Comparison of ENCODE assay signal across 20 cellular contexts in the genomic region with DNA sequence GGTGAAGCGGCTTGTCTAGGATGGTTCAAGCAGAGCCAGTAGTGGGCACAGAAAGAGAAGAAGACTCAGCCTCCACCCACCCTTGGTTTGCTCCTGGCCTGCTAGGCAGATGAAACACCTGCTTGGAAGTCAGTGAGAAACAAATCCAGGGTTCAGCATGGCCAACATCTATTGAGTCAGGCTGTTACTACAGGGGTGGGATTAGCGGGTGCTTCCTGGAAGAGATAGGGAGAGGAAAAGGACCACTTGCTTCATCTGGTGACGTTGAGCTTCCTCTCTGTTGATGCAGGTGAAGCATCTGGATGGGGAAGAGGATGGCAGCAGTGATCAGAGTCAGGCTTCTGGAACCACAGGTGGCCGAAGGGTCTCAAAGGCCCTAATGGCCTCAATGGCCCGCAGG. TPM values are rescaled to one million over a fixed set of nuclear protein-coding genes. Genes with fewer than 3 reads are reported as not detected.
A peak's percentile ranks its signal among the peaks of the same experiment; 100 is the strongest.
DNase-seq lines count a peak whose midpoint lies in the region; ATAC-seq, FAIRE-seq and TF ChIP-seq lines count a peak whose summit lies in the region.
"Had no signal": no experiment of that assay in that cellular context is flagged by ENCODE, and none has a peak within 500 bp of the region (broad histone marks: within the 10 kb centered on the region; RNA-seq: fewer than 3 reads in every experiment).

No MANE protein-coding gene starts in this region.

- peaks cover 45% of the 10 kb centered on the region for H4K20me1 ChIP-seq in hepatocyte (ENCODE audit: insufficient read depth, poor library complexity, severe bottlenecking)

- ATAC-seq in A549 (no peak), T-helper 17 cell (no peak), GM21737 (IDR thresholded peaks at IDR 0.05; ENCODE audit: unreplicated experiment) (no peak), Right ventricle myocardium superior (ENCODE audit: poor library complexity) (no peak), HG03457 (IDR thresholded peaks at IDR 0.05; ENCODE audit: unreplicated experiment) (no peak)
- ATAC-seq in CD8-positive, alpha-beta T cell: no peak
- ATAC-seq: left ventricle myocardium superior had no signal

- no peak overlapping the region for H2AFZ ChIP-seq in hepatocyte

- no peak overlapping the region for H3K9ac ChIP-seq in adipocyte (ENCODE audit: low read length)

- peaks cover 27% of the 10 kb centered on the region for H3K36me3 ChIP-seq in CD8-positive, alpha-beta T cell (ENCODE audit: insufficient read depth, low read length)
- H3K36me3 ChIP-seq in adipocyte (ENCODE audit: control insufficient read depth, insufficient read depth, low read length, severe bottlenecking): peaks cover 28% of the 10 kb centered on the region
- no peaks in the 10 kb centered on the region for H3K36me3 ChIP-seq in hepatocyte (replicated peaks; ENCODE audit: insufficient read depth, low read depth)

- DNase-seq in A549 (ENCODE audit: low read depth in 1 of 2, low spot score in 1 of 2) (no peak), adipocyte (ENCODE audit: low read depth) (no peak), hepatocyte (ENCODE audit: low spot score) (no peak), T-helper 17 cell (no peak), Right ventricle myocardium superior (no peak)
- DNase-seq in CD8-positive, alpha-beta T cell: no peak
- DNase-seq: activated CD4-positive, alpha-beta T cell treated with anti-CD3 and anti-CD28 coated beads for 4 hours; AML-193; KG1; left ventricle myocardium superior; naive B cell; NCI-H1436 treated with DMSO at 0.1 percent for 48 hours; NCI-H345; T-helper 9 cell had no signal

- no peak for FAIRE-seq in A549 (lab: Jason Lieb, UNC)
- FAIRE-seq: frontal cortex, H1 had no signal

- no peaks in the 10 kb centered on the region for H3K9me3 Mint-ChIP-seq in CD8-positive, alpha-beta T cell
- H3K9me3 Mint-ChIP-seq: central memory CD8-positive, alpha-beta T cell had no signal

- no peaks in the 10 kb centered on the region for H3K27me3 Mint-ChIP-seq in CD8-positive, alpha-beta T cell (ENCODE audit: low read depth)
- H3K27me3 Mint-ChIP-seq in T-helper 17 cell: no peaks in the 10 kb centered on the region
- H3K27me3 Mint-ChIP-seq: central memory CD8-positive, alpha-beta T cell had no signal

- peaks cover 25% of the 10 kb centered on the region for H3K79me2 ChIP-seq in hepatocyte

- H3K27ac ChIP-seq in A549 (no peak overlapping the region), hepatocyte (no peak overlapping the region)
- no peak overlapping the region for H3K27ac ChIP-seq in CD8-positive, alpha-beta T cell (ENCODE audit: low read depth, low read length)

- intact Hi-C loops in CD8-positive, alpha-beta T cell (cut with DNase I, micrococcal nuclease): no loop called here
- intact Hi-C loops in Right ventricle myocardium superior (cut with DNase I): no loop called here

- H3K4me1 ChIP-seq in A549 (peaks cover 9% of the 10 kb centered on the region; the same call in 2 of the 3 replicates), adipocyte (ENCODE audit: control insufficient read depth, insufficient read depth, low read length) (peaks cover 13% of the 10 kb centered on the region), hepatocyte (ENCODE audit: insufficient read depth) (peaks cover 4% of the 10 kb centered on the region)
- peaks cover 13% of the 10 kb centered on the region for H3K4me1 ChIP-seq in CD8-positive, alpha-beta T cell (ENCODE audit: insufficient read depth, low read length)

- TF ChIP-seq CTCF in A549 (IDR thresholded peaks at IDR 0.05) (no peak), hepatocyte (IDR thresholded peaks at IDR 0.05; ENCODE audit: poor library complexity) (no peak)
- TF ChIP-seq CTCF in CD8-positive, alpha-beta T cell (IDR thresholded peaks at IDR 0.05): no peak

- no peaks in the 10 kb centered on the region for H3K9me2 ChIP-seq in hepatocyte (replicated peaks; ENCODE audit: insufficient read depth)

- POLR2A ChIA-PET in A549 (lab: Yijun Ruan, JAX): no interaction called here
- POLR2A ChIA-PET in CD8-positive, alpha-beta T cell (lab: Charles Lee): no interaction called here

- no peak for TF ChIP-seq RAD21 in A549 (conservative IDR thresholded peaks at IDR 0.05 in 1 of 2, IDR thresholded peaks at IDR 0.05 in 1 of 2)

- WGBS in A549 (ENCODE audit: missing lambda C conversion rate): 89% methylated on average over 5 of the region's 5 CpGs
- WGBS in hepatocyte (ENCODE audit: low lambda C conversion rate, missing lambda C conversion rate): 82% methylated on average over 5 of the region's 5 CpGs

- peak overlapping the region; percentile 52 for H3K27ac Mint-ChIP-seq in CD8-positive, alpha-beta T cell
- H3K27ac Mint-ChIP-seq in T-helper 17 cell: no peak overlapping the region

- TF ChIP-seq POLR2A in A549 (IDR thresholded peaks at IDR 0.05; ENCODE audit: low read length): no peak

- no peak overlapping the region for H3K4me3 Mint-ChIP-seq in CD8-positive, alpha-beta T cell
- H3K4me3 Mint-ChIP-seq in T-helper 17 cell: no peak overlapping the region

- H3K4me2 ChIP-seq in A549 (peak overlapping the region; percentile 85), hepatocyte (peak overlapping the region; percentile 79)

- H3K27me3 ChIP-seq in CD8-positive, alpha-beta T cell (ENCODE audit: insufficient read depth, low read length): no peaks in the 10 kb centered on the region
- peaks cover under 1% of the 10 kb centered on the region for H3K27me3 ChIP-seq in adipocyte (replicated peaks; ENCODE audit: control insufficient read depth, insufficient read depth, low read length)
- H3K27me3 ChIP-seq in hepatocyte: no peaks in the 10 kb centered on the region

- no peak for TF ChIP-seq EP300 in A549 (IDR thresholded peaks at IDR 0.05)

- CTCF ChIA-PET in A549 (lab: Yijun Ruan, JAX): interaction anchor here (3.8 kb wide), 1 partner anchor 171 kb away, joined by 11 read pairs; no protein-coding TSS in a partner anchor
- CTCF ChIA-PET in CD8-positive, alpha-beta T cell (lab: Charles Lee): no interaction called here

- H3K9me3 ChIP-seq in A549 (no peaks in the 10 kb centered on the region), adipocyte (ENCODE audit: control insufficient read depth, low read length) (peaks cover 3% of the 10 kb centered on the region), hepatocyte (ENCODE audit: low read depth) (no peaks in the 10 kb centered on the region), T-helper 17 cell (ENCODE audit: control insufficient read depth, low read length, poor library complexity, severe bottlenecking) (no peaks in the 10 kb centered on the region)
- no peaks in the 10 kb centered on the region for H3K9me3 ChIP-seq in CD8-positive, alpha-beta T cell (ENCODE audit: low read length)

- peaks cover 21% of the 10 kb centered on the region for H3K4me1 Mint-ChIP-seq in CD8-positive, alpha-beta T cell (ENCODE audit: low read depth)
- peaks cover 17% of the 10 kb centered on the region for H3K4me1 Mint-ChIP-seq in T-helper 17 cell

- H3K4me3 ChIP-seq in A549: no peak overlapping the region
- H3K4me3 ChIP-seq in CD8-positive, alpha-beta T cell (ENCODE audit: low read depth, low read length): no peak overlapping the region
- peak overlapping the region; percentile 81 for H3K4me3 ChIP-seq in adipocyte (ENCODE audit: low read length)
- H3K4me3 ChIP-seq in hepatocyte: no peak overlapping the region

- H3K36me3 Mint-ChIP-seq in CD8-positive, alpha-beta T cell: peaks cover 60% of the 10 kb centered on the region
- H3K36me3 Mint-ChIP-seq in T-helper 17 cell (ENCODE audit: low read depth): peaks cover 4% of the 10 kb centered on the region

TF ChIP-seq in A549, 52 proteins besides CTCF, POLR2A, EP300 and RAD21 (continues in another document):
- TF ChIP-seq REST (IDR thresholded peaks at IDR 0.05) (no peak), NR3C1 (IDR thresholded peaks at IDR 0.05) (no peak), NFE2L2 (conservative IDR thresholded peaks at IDR 0.05; ENCODE audit: low read length) (no peak)

RNA-seq across cellular contexts. Expression of gene MAGED2, which starts 3.0 kb away (rescaled TPM):
- polyA plus RNA-seq in A549 (2011; rRNA removed): 79.9 and 87.6 TPM in 2 replicates
- polyA plus RNA-seq in A549 (2012; cell fraction: cytosol; rRNA removed): 41.7 and 47.9 TPM in 2 replicates
- 76.6 and 96.7 TPM in 2 replicates for polyA plus RNA-seq in A549 (2012; cell fraction: nucleus; rRNA removed)
- polyA plus RNA-seq in A549 (2017; fragmentation: RNase III; extraction: RNeasy Plus Mini Kit Qiagen cat#74134 plus additional on column Dnase treatment): 87.7 to 127 TPM (median 109 TPM) in 3 replicates
- 35.7 and 39.0 TPM in 2 replicates for polyA minus RNA-seq in A549 (2011; rRNA and poly(A)+ RNA removed)
- total RNA-seq in CD8-positive, alpha-beta T cell: 100 to 1,000 TPM in 1 of 2 experiments, 10 to 100 TPM in 1; 97.8 to 114 TPM
- total RNA-seq in hepatocyte: 475 and 509 TPM in 2 replicates
- 612 and 645 TPM in 2 replicates for polyA plus RNA-seq in hepatocyte
- 10 to 100 TPM; 49.3 to 66.6 TPM for total RNA-seq in T-helper 17 cell
- 66.5 TPM for total RNA-seq in Right ventricle myocardium superior

RNA-seq across cellular contexts. Expression of gene ITIH6, which starts 12.5 kb away (rescaled TPM):
- 0.04 and 0.11 TPM in 2 replicates for polyA plus RNA-seq in A549 (2011; rRNA removed)
- polyA plus RNA-seq in A549 (2012; cell fraction: cytosol; rRNA removed): under 0.01 and 0.01 TPM in 2 replicates
- not detected in 2 replicates for polyA plus RNA-seq in A549 (2012; cell fraction: nucleus; rRNA removed)
- polyA plus RNA-seq in A549 (2017; fragmentation: RNase III; extraction: RNeasy Plus Mini Kit Qiagen cat#74134 plus additional on column Dnase treatment): not detected in 3 replicates
- 0.04 and 0.10 TPM in 2 replicates for polyA minus RNA-seq in A549 (2011; rRNA and poly(A)+ RNA removed)
- not detected for total RNA-seq in CD8-positive, alpha-beta T cell
- not detected in 2 replicates for total RNA-seq in hepatocyte
- not detected in 2 replicates for polyA plus RNA-seq in hepatocyte
- not detected for total RNA-seq in T-helper 17 cell
- not detected for total RNA-seq in Right ventricle myocardium superior
- total RNA-seq: frontal cortex, H1, left ventricle myocardium superior, pulmonary artery endothelial cell had no signal
